ENCODE assay signal across 14 cellular contexts in genomic region chr22:29302681-29303465, GRCh38. TPM values are rescaled to one million over a fixed set of nuclear protein-coding genes. Genes with fewer than 3 reads are reported as not detected.
DNase-seq lines count a peak whose midpoint lies in the region; ATAC-seq and TF ChIP-seq lines count a peak whose summit lies in the region.
"Had no signal": no experiment of that assay in that cellular context is flagged by ENCODE, and none has a peak within 500 bp of the region (broad histone marks: within the 10 kb centered on the region; RNA-seq: fewer than 3 reads in every experiment).

No MANE protein-coding gene starts in this region.

- intact Hi-C loops in adrenal gland (cut with DNase I) = no loop called here

- no peaks in the 10 kb centered on the region for H3K9me3 ChIP-seq in adrenal gland (replicated peaks in 1 of 3)
- H3K9me3 ChIP-seq in tibial nerve = no peaks in the 10 kb centered on the region
- H3K9me3 ChIP-seq: BE2C had no signal

- H3K27me3 ChIP-seq in adrenal gland (no peaks in the 10 kb centered on the region), tibial nerve (no peaks in the 10 kb centered on the region)
- H3K27me3 ChIP-seq: BE2C had no signal

- peak in 1 of 6 experiments; percentile 11 for TF ChIP-seq CTCF in adrenal gland (IDR thresholded peaks at IDR 0.05)
- peak in 1 of 5 experiments; percentile 13 for TF ChIP-seq CTCF in tibial nerve (IDR thresholded peaks at IDR 0.05)

- ATAC-seq in GM21526 (IDR thresholded peaks at IDR 0.05; ENCODE audit: low FRiP score, unreplicated experiment) (no peak), HG03108 (IDR thresholded peaks at IDR 0.05; ENCODE audit: unreplicated experiment) (no peak)

- TF ChIP-seq POLR2A in adrenal gland (IDR thresholded peaks at IDR 0.05) = peak in 1 of 2 donors; percentile 26
- no peak for TF ChIP-seq POLR2A in tibial nerve (IDR thresholded peaks at IDR 0.05)

- peaks cover 18 to 32% of the 10 kb centered on the region in 2 donors for H3K4me1 ChIP-seq in adrenal gland (replicated peaks in 1 of 2)
- peaks cover 0 to 31% (median 21%) of the 10 kb centered on the region in 4 donors for H3K4me1 ChIP-seq in tibial nerve
- H3K4me1 ChIP-seq: BE2C had no signal

- H3K36me3 ChIP-seq in adrenal gland (replicated peaks in 1 of 2) (peaks cover 0 to 33% of the 10 kb centered on the region in 2 donors), tibial nerve (peaks cover 0 to 40% (median 18%) of the 10 kb centered on the region in 3 donors)

- H3K27ac ChIP-seq in adrenal gland = peak overlapping the region; percentile 42 to 88 (median 64)
- peak overlapping the region; percentile 13 to 67 (median 38) for H3K27ac ChIP-seq in tibial nerve
- H3K27ac ChIP-seq: WERI-Rb-1 had no signal

- no peak for TF ChIP-seq EP300 in tibial nerve (IDR thresholded peaks at IDR 0.05)

- WGBS in adrenal gland, 4 donors = 20 to 46% (median 34%) methylated on average over 4 to 13 of the region's 13 CpGs
- WGBS in tibial nerve, 2 donors = 48 to 57% methylated on average over 9 to 13 of the region's 13 CpGs

- peak; percentile 62 for DNase-seq in activated effector memory CD4-positive, alpha-beta T cell treated with anti-CD3 and anti-CD28 coated beads, Interleukin-2, amount 50 U/mL, for 16 hours
- no peak for DNase-seq in activated effector memory CD4-positive, alpha-beta T cell treated with Interleukin-2 at 50 U/mL for 16 hours
- DNase-seq in adrenal gland (peak; percentile 72 to 83 (median 80)), mesenteric fat pad (ENCODE audit: low spot score) (peak; percentile 88), tibial nerve (ENCODE audit: low spot score in 2 of 2) (no peak), NCI-H2171 (lab: John Stamatoyannopoulos, UW) (no peak)
- DNase-seq: BE2C; central memory CD4-positive, alpha-beta T cell; immature natural killer cell; NCI-H2029 treated with DMSO at 0.1 percent for 48 hours; stimulated activated CD4-positive, alpha-beta T cell treated with anti-CD3 and anti-CD28 coated beads, Interleukin-2, amount 100 ng/mL, for 24 hours; WERI-Rb-1 had no signal

- no peak overlapping the region for H3K4me3 ChIP-seq in adrenal gland
- H3K4me3 ChIP-seq in tibial nerve = no peak overlapping the region

RNA-seq across cellular contexts. Expression of gene GAS2L1, which starts 3.6 kb away (rescaled TPM):
- total RNA-seq in adrenal gland (10 to 100 TPM; 29.7 to 87.3 (median 55.6) TPM), mesenteric fat pad (36.2 TPM), tibial nerve (10 to 100 TPM; 30.3 to 43.5 (median 35.1) TPM)
- polyA plus RNA-seq in adrenal gland = 10 to 100 TPM in 2 of 3 donors, 1 to 10 TPM in 1; 3.6 to 42.1 (median 33.1) TPM

RNA-seq across cellular contexts. Expression of gene RASL10A, which starts 12.6 kb away (rescaled TPM):
- total RNA-seq in adrenal gland = 1 to 10 TPM in 7 of 8 donors, under 1 TPM in 1; 0.54 to 3.7 (median 1.8) TPM
- polyA plus RNA-seq in adrenal gland = 10 to 100 TPM in 1 of 3 donors, 1 to 10 TPM in 1, under 1 TPM in 1; 0.51 to 14.4 (median 9.1) TPM
- 1.9 TPM for total RNA-seq in mesenteric fat pad
- 1 to 10 TPM in 3 of 4 donors, not detected in 1; 2.2 to 6.6 (median 3.3) TPM for total RNA-seq in tibial nerve
- polyA plus RNA-seq: immature natural killer cell had no signal

RNA-seq across cellular contexts. Expression of gene EWSR1, which starts 34.8 kb away (rescaled TPM):
- 100 to 1,000 TPM; 152 to 302 (median 197) TPM for total RNA-seq in adrenal gland
- polyA plus RNA-seq in adrenal gland = 100 to 1,000 TPM; 269 to 351 (median 278) TPM
- total RNA-seq in mesenteric fat pad = 191 TPM
- total RNA-seq in tibial nerve = 100 to 1,000 TPM; 174 to 211 (median 188) TPM

RNA-seq across cellular contexts. Expression of gene RHBDD3, which starts 35.1 kb away (rescaled TPM):
- total RNA-seq in adrenal gland = 100 to 1,000 TPM in 1 of 8 donors, 10 to 100 TPM in 7; 27.4 to 103 (median 42.6) TPM
- polyA plus RNA-seq in adrenal gland = 10 to 100 TPM; 12.2 to 76.3 (median 48.2) TPM
- total RNA-seq in mesenteric fat pad = 19.2 TPM
- total RNA-seq in tibial nerve = 10 to 100 TPM; 14.4 to 43.5 (median 32.6) TPM

Comparison
In these comparisons a context has a peak if more than half of its experiments do, and no peak if none do; other contexts are left out.
1. DNase-seq: peak in activated effector memory CD4-positive, alpha-beta T cell treated with anti-CD3 and anti-CD28 coated beads, Interleukin-2, amount 50 U/mL, for 16 hours (single experiment), adrenal gland (7 of 7) and mesenteric fat pad (single experiment); none in activated effector memory CD4-positive, alpha-beta T cell treated with Interleukin-2 at 50 U/mL for 16 hours (single experiment), tibial nerve (0 of 2) and NCI-H2171 (single experiment).